ENCODE assay signal across 9 cellular contexts in the genomic region with DNA sequence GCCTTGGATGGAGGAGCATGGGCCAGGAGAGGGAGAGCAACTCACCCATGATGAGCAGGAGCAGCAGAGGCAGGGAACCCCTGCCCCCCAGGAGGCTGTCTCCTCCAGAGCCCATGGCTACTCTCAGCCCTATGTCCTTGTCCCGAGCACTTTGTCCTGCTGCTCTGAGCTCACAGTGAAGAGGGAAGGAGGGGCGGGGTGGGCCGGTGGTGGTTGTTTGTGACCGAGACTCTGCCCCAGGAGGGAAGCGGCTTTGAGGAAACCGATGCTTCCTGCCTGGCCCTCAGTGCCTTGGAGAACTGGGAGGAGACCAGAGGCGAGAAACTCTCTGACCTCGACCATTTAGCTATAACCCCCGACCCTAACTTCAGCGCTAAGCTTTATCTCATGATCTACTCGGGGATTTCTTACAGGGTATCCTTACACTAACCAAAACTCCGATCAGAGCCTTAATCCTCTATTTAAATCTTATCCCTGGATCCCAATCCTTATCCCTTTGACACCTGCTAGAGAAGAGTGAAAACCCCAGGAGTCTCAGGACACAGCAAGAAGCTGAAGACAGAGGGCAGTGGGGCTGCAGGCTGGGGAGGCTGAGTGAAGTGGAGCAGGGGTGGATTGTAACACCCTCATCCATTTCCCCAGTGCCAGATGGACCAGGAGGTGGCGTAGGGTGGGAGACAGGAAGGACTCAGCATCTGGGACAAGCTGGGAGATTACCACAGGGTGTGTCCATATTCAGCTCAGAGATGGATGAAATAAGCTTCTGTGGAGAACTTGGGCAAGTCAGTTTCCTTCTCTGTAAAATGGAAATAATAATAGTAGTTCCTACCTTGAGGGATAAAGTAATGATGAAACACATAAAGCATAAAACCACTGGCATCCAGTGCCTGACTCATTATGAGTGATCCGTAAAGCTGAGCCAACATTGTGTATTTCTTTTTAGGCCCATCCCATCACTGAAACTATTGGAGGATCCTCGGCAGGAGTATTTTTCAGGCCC. TPM values are rescaled to one million over a fixed set of nuclear protein-coding genes. Genes with fewer than 3 reads are reported as not detected.
DNase-seq lines count a peak whose midpoint lies in the region; ATAC-seq and TF ChIP-seq lines count a peak whose summit lies in the region.
"Had no signal": no experiment of that assay in that cellular context is flagged by ENCODE, and none has a peak within 500 bp of the region (broad histone marks: within the 10 kb centered on the region; RNA-seq: fewer than 3 reads in every experiment).

ROBO4 (minus strand) TSS at position 185 of the 1,000 bp plus-strand sequence; CDS start at position 115, 70 bp downstream.

- CTCF ChIA-PET in AG04450 (lab: Charles Lee), result interaction anchor here (0.6 to 3.8 kb wide), 6 partner anchors 16 to 61 kb away, joined by 3 to 35 read pairs (median 4); partner anchors contain the start of gene HEPACAM

- H3K27me3 Mint-ChIP-seq in nephron (ENCODE audit: low read depth) (peaks cover 15% of the 10 kb centered on the region), glutamatergic neuron (ENCODE audit: unreplicated experiment) (peaks cover 3% of the 10 kb centered on the region)

- DNase-seq in AG04450 (ENCODE audit: low read depth, low spot score), result peak; percentile 66
- no peak for DNase-seq in Peyer's patch
- no peak for DNase-seq in glutamatergic neuron
- DNase-seq in central memory CD4-positive, alpha-beta T cell, result no peak
- no peak for DNase-seq in activated CD4-positive, alpha-beta T cell treated with anti-CD3 and anti-CD28 coated beads for 1 hour
- DNase-seq in NCI-H1417 treated with DMSO at 0.1 percent for 48 hours (lab: John Stamatoyannopoulos, UW), result no peak
- DNase-seq: DMS53 had no signal

- POLR2A ChIA-PET in AG04450 (lab: Yijun Ruan, JAX), result interaction anchor here (0.9 to 2.1 kb wide), 7 partner anchors 11 to 56 kb away, joined by 3 to 18 read pairs (median 4); partner anchors contain the start of gene CCDC15

- H3K9me3 Mint-ChIP-seq in nephron (no peaks in the 10 kb centered on the region), glutamatergic neuron (ENCODE audit: unreplicated experiment) (peaks cover 3% of the 10 kb centered on the region)

- peak within 1 kb of the TSS; percentile 85 to 98 (median 97) for H3K27ac Mint-ChIP-seq in nephron
- H3K27ac Mint-ChIP-seq in glutamatergic neuron (ENCODE audit: unreplicated experiment), result no peak within 1 kb of the TSS

- H3K4me3 ChIP-seq in AG04450 (ENCODE audit: low read depth, low read length) (no peak within 1 kb of the TSS), Peyer's patch (peak within 1 kb of the TSS in 2 of 4 donors; percentile 11 to 28)

- H3K4me1 ChIP-seq in Peyer's patch, result no peaks in the 10 kb centered on the region

- TF ChIP-seq POLR2A in Peyer's patch (IDR thresholded peaks at IDR 0.05), result no peak

- H3K27me3 ChIP-seq in AG04450 (ENCODE audit: control insufficient read depth, insufficient read depth, low read length) (no peaks in the 10 kb centered on the region), Peyer's patch (no peaks in the 10 kb centered on the region)

- peak within 1 kb of the TSS in 2 of 3 experiments; percentile 24 to 42 for H3K4me3 Mint-ChIP-seq in nephron
- no peak within 1 kb of the TSS for H3K4me3 Mint-ChIP-seq in glutamatergic neuron (ENCODE audit: unreplicated experiment)

- H3K4me1 Mint-ChIP-seq in nephron (peaks cover 49% of the 10 kb centered on the region), glutamatergic neuron (ENCODE audit: low read depth, unreplicated experiment) (no peaks in the 10 kb centered on the region)

- TF ChIP-seq CTCF in AG04450 (IDR thresholded peaks at IDR 0.05; ENCODE audit: low read depth, low read length), result no peak
- no peak for TF ChIP-seq CTCF in Peyer's patch (IDR thresholded peaks at IDR 0.05)
- TF ChIP-seq CTCF in nephron (IDR thresholded peaks at IDR 0.05; ENCODE audit: unreplicated experiment in 3 of 3), result no peak
- no peak for TF ChIP-seq CTCF in glutamatergic neuron (IDR thresholded peaks at IDR 0.05; ENCODE audit: partially characterized antibody, unreplicated experiment)

- H3K9me3 ChIP-seq in AG04450 (ENCODE audit: control insufficient read depth, insufficient read depth, low read length) (no peaks in the 10 kb centered on the region; the same call in 1 of the 2 replicates), Peyer's patch (no peaks in the 10 kb centered on the region)

- H3K27ac ChIP-seq in AG04450 (ENCODE audit: low read depth, low read length) (peak within 1 kb of the TSS; percentile 99), Peyer's patch (peak within 1 kb of the TSS in 3 of 4 donors; percentile 27 to 70 (median 63))

- H3K36me3 ChIP-seq in Peyer's patch, result no peaks in the 10 kb centered on the region

- H3K36me3 Mint-ChIP-seq in nephron (ENCODE audit: low read depth) (no peaks in the 10 kb centered on the region), glutamatergic neuron (ENCODE audit: unreplicated experiment) (no peaks in the 10 kb centered on the region)

- ATAC-seq in esophagus mucosa, result peak; percentile 84

RNA-seq across cellular contexts. Expression of gene ROBO4, which starts in this region (rescaled TPM):
- polyA plus RNA-seq in AG04450 (2011; rRNA removed), result 0.30 and 0.40 TPM in 2 replicates
- 0.78 and 0.92 TPM in 2 replicates for polyA minus RNA-seq in AG04450 (2011; rRNA and poly(A)+ RNA removed)
- total RNA-seq in Peyer's patch (10 to 100 TPM in 1 of 4 donors, 1 to 10 TPM in 3; 3.7 to 20.6 (median 5.4) TPM), esophagus mucosa (2.3 TPM), glutamatergic neuron (ENCODE audit: unreplicated experiment) (not detected)

Comparison
In these comparisons a context has a peak if more than half of its experiments do, and no peak if none do; other contexts are left out.
1. Peak in DNase-seq and H3K27ac ChIP-seq in AG04450; RNA of the gene not detected or under 1 TPM.